21 cellular contexts compared by ENCODE assay signal in the genomic region with DNA sequence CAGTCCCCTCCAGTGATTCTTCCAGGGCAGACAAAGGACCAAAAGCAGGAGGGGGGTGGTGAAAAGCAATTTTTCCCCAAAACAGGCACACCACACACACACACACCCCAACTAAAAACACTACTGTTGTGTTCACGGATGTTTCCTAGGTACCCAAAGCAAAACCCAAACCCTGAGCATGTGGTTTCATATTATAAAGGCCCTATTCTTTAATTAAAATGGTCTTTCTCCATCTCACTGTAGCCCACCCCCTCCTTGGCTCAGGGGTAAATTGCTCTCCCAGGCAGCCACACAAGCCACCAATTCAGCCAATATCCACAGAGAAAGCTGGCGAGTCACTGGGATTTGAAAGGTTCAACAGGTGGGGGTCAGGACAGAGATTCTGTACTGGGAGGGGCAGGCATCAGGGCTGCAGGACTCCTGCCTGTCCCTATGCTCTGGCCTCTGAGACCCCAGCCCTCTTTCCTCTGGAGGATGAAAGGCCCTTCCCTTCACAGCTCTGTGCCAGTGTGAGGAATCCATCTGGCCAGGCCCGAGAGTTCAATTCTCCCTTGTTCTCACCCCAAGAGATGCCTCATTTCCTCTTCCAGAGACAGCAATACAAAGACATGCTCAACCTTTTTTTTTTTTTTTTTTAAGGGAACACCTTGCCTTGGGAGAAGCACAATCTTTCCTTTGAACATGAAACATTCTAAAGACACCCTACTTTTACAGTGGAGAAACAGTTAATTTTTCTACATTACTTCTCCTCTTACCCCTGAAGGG. TPM values are rescaled to one million over a fixed set of nuclear protein-coding genes. Genes with fewer than 3 reads are reported as not detected.
DNase-seq lines count a peak whose midpoint lies in the region; ATAC-seq and TF ChIP-seq lines count a peak whose summit lies in the region.
"Had no signal": no experiment of that assay in that cellular context is flagged by ENCODE, and none has a peak within 500 bp of the region (broad histone marks: within the 10 kb centered on the region; RNA-seq: fewer than 3 reads in every experiment).

No MANE protein-coding gene starts in this region.

- no peaks in the 10 kb centered on the region for H3K9me3 Mint-ChIP-seq in type B pancreatic cell
- H3K9me3 Mint-ChIP-seq: CD14-positive monocyte had no signal

- TF ChIP-seq CTCF in esophagus squamous epithelium (IDR thresholded peaks at IDR 0.05) (no peak), type B pancreatic cell (conservative IDR thresholded peaks at IDR 0.05) (no peak), omental fat pad (IDR thresholded peaks at IDR 0.05) (no peak), left lung (IDR thresholded peaks at IDR 0.05) (no peak)

- WGBS in esophagus squamous epithelium, 2 donors = 29 to 53% methylated on average over 2 of the region's 3 CpGs

- H3K27me3 Mint-ChIP-seq in type B pancreatic cell = no peaks in the 10 kb centered on the region

- H3K4me3 Mint-ChIP-seq in type B pancreatic cell = no peak overlapping the region
- H3K4me3 Mint-ChIP-seq: CD14-positive monocyte had no signal

- intact Hi-C loops in esophagus squamous epithelium (cut with DNase I) (no loop called here), left lung (cut with DNase I) (no loop called here)

- H3K36me3 ChIP-seq in esophagus squamous epithelium = no peaks in the 10 kb centered on the region
- H3K36me3 ChIP-seq in left lung = no peaks in the 10 kb centered on the region
- H3K36me3 ChIP-seq: thoracic aorta had no signal

- H3K4me1 Mint-ChIP-seq in type B pancreatic cell (ENCODE audit: unreplicated experiment) = peaks cover 57% of the 10 kb centered on the region

- H3K9me3 ChIP-seq in esophagus squamous epithelium (no peaks in the 10 kb centered on the region), left lung (no peaks in the 10 kb centered on the region)
- H3K9me3 ChIP-seq: body of pancreas, thoracic aorta had no signal

- peak overlapping the region; percentile 29 for H3K27ac Mint-ChIP-seq in type B pancreatic cell
- H3K27ac Mint-ChIP-seq: CD14-positive monocyte had no signal

- in situ Hi-C loops in SK-MEL-5 (cut with HindIII; ENCODE audit: low pct_unique_long_range_greater_than_20kb, low sequenced_read_pairs) = no loop called here

- no peak for TF ChIP-seq POLR2A in esophagus squamous epithelium (IDR thresholded peaks at IDR 0.05)

- ATAC-seq in HG02981 (IDR thresholded peaks at IDR 0.05; ENCODE audit: unreplicated experiment) (peak; percentile 2), omental fat pad (ENCODE audit: low FRiP score) (no peak), left lung (no peak)

- H3K4me1 ChIP-seq in esophagus squamous epithelium (peaks cover 20 to 86% (median 34%) of the 10 kb centered on the region in 3 donors), left lung (peaks cover 8 to 54% of the 10 kb centered on the region in 2 donors)

- H3K27me3 ChIP-seq in esophagus squamous epithelium (no peaks in the 10 kb centered on the region), left lung (no peaks in the 10 kb centered on the region)
- H3K27me3 ChIP-seq: body of pancreas had no signal

- DNase-seq in SK-MEL-5 (ENCODE audit: low read depth, low spot score) (peak; percentile 85), esophagus squamous epithelium (lab: John Stamatoyannopoulos, UW) (no peak), type B pancreatic cell (ENCODE audit: extremely low spot score, unreplicated experiment) (no peak), DMS153 treated with DMSO at 0.1 percent for 48 hours (lab: John Stamatoyannopoulos, UW; ENCODE audit: unreplicated experiment) (no peak), omental fat pad (ENCODE audit: low spot score) (no peak), left lung (no peak)
- DNase-seq: activated CD4-positive, alpha-beta T cell treated with anti-CD3 and anti-CD28 coated beads for 4 hours; activated naive CD4-positive, alpha-beta T cell treated with Interleukin-2 at 50 U/mL for 16 hours; DMS79 treated with DMSO at 0.1 percent for 48 hours; KG1; midbrain; NCI-H1417 treated with DMSO at 0.1 percent for 48 hours; NCI-H2171 treated with DMSO at 0.1 percent for 48 hours; NCI-H774; Right ventricle myocardium superior; stimulated activated CD4-positive, alpha-beta T cell treated with anti-CD3 and anti-CD28 coated beads, Interleukin-2, amount 100 ng/mL, for 48 hours; T-helper 2 cell had no signal

- no peaks in the 10 kb centered on the region for H3K36me3 Mint-ChIP-seq in type B pancreatic cell

- H3K4me3 ChIP-seq in esophagus squamous epithelium = no peak overlapping the region
- H3K4me3 ChIP-seq in left lung = no peak overlapping the region
- H3K4me3 ChIP-seq: body of pancreas, thoracic aorta had no signal

- H3K27ac ChIP-seq in esophagus squamous epithelium (peak overlapping the region; percentile 53 to 72 (median 66)), left lung (no peak overlapping the region)
- H3K27ac ChIP-seq: body of pancreas, thoracic aorta had no signal

RNA-seq across cellular contexts. Expression of a gene that starts 43.6 kb away (rescaled TPM):
- 10.4 and 14.6 TPM in 2 replicates for total RNA-seq in SK-MEL-5 (2014; rRNA removed; shearing (Covaris generic))
- polyA plus RNA-seq in SK-MEL-5 (2015; cell fraction: cytosol; rRNA removed) = 58.1 and 71.8 TPM in 2 replicates
- 20.3 and 30.5 TPM in 2 replicates for polyA plus RNA-seq in SK-MEL-5 (2015; cell fraction: nucleus; rRNA removed)
- total RNA-seq in esophagus squamous epithelium (10 to 100 TPM in 1 of 4 donors, 1 to 10 TPM in 3; 8.1 to 15.1 (median 9.1) TPM), type B pancreatic cell (ENCODE audit: low replicate concordance) (38.9 and 43.0 TPM in 2 replicates), omental fat pad (10 to 100 TPM; 22.9 to 45.4 (median 26.6) TPM), left lung (10 to 100 TPM; 34.5 to 47.1 TPM)

Comparison
In these comparisons a context has a peak if more than half of its experiments do, and no peak if none do; other contexts are left out.
1. H3K27ac ChIP-seq: peak in esophagus squamous epithelium (4 of 4); none in left lung (0 of 2).